Comparison of ENCODE assay signal across 11 cellular contexts in the genomic region with DNA sequence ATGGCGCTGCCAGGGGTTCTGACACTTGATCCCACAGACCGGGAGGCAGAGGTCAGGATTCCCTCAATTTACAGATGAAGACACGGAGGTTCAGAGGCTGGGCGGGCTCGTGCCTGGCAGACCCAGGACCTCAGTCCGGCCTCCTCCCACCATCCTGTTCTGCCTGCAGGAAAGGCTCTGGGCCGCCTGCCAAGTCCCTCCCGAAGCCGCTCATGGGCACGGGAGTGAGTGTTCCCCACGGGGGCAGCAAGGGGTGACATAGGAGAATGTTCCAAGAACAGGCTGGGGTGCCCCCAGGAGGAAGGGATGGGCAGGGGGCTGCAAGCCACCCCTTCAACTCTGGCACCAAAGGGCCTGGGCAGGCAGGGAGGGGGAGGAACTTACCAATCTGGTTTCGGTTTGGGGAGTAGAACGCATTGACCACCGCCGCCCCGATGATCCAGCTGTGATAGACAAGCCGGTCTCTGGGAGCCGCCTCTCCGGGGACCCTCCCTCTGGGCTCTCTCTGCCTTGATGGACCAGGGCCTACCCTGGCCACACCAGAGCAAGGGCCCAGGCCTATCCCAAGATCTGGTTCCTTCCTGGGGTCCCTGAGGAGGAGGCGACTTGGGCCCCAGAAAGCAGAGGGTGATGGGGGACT. TPM values are rescaled to one million over a fixed set of nuclear protein-coding genes. Genes with fewer than 3 reads are reported as not detected.
DNase-seq lines count a peak whose midpoint lies in the region; ATAC-seq and TF ChIP-seq lines count a peak whose summit lies in the region.
"Had no signal": no experiment of that assay in that cellular context is flagged by ENCODE, and none has a peak within 500 bp of the region (broad histone marks: within the 10 kb centered on the region; RNA-seq: fewer than 3 reads in every experiment).

No MANE protein-coding gene starts in this region.

- ATAC-seq in foreskin keratinocyte (peak; percentile 31), sciatic nerve (no peak), HG02678 (IDR thresholded peaks at IDR 0.05; ENCODE audit: unreplicated experiment) (no peak), HG03097 (IDR thresholded peaks at IDR 0.05; ENCODE audit: low FRiP score, unreplicated experiment) (no peak)
- no peak for ATAC-seq in stimulated activated naive CD8-positive, alpha-beta T cell treated with anti-CD3 and anti-CD28 coated beads, Interleukin-15, Interleukin-2, amounts not matched to agents 100 U/mL and 50 U/mL, for 24 hours

- no peak overlapping the region for H3K9ac ChIP-seq in neural progenitor cell

- DNase-seq in RPMI8226 (peak; percentile 40), foreskin keratinocyte (no peak), sciatic nerve (ENCODE audit: low spot score) (peak; percentile 72), neural progenitor cell (ENCODE audit: low spot score) (no peak)
- no peak for DNase-seq in stimulated activated naive CD8-positive, alpha-beta T cell treated with anti-CD3 and anti-CD28 coated beads, Interleukin-15, Interleukin-2, amounts not matched to agents 100 U/mL and 50 U/mL, for 24 hours
- DNase-seq: effector CD8-positive, alpha-beta T cell; naive B cell; OCI-M1 had no signal

- H3K4me3 Mint-ChIP-seq in neural progenitor cell: no peak overlapping the region
- H3K4me3 Mint-ChIP-seq: naive B cell had no signal

- H2AFZ ChIP-seq in neural progenitor cell (replicated peaks): no peak overlapping the region

- no peak overlapping the region for H3K4me2 ChIP-seq in neural progenitor cell

- H3K27me3 Mint-ChIP-seq in neural progenitor cell (ENCODE audit: insufficient read depth, low read depth): peaks cover 2% of the 10 kb centered on the region

- H3K9me3 ChIP-seq in HEK293 (ENCODE audit: control insufficient read depth, insufficient read depth, low read depth, low read length) (no peaks in the 10 kb centered on the region), neural progenitor cell (ENCODE audit: low read depth) (no peaks in the 10 kb centered on the region)

- no peaks in the 10 kb centered on the region for H3K79me2 ChIP-seq in neural progenitor cell (ENCODE audit: low read depth)

- H3K27me3 ChIP-seq in foreskin keratinocyte: no peaks in the 10 kb centered on the region
- H3K27me3 ChIP-seq in neural progenitor cell: no peaks in the 10 kb centered on the region

- H3K27ac ChIP-seq in HEK293 (ENCODE audit: extremely low read depth, low read depth, low read length) (no peak overlapping the region), foreskin keratinocyte (no peak overlapping the region), neural progenitor cell (no peak overlapping the region)

- CTCF ChIA-PET in HEK293 (lab: Yijun Ruan, JAX): no interaction called here

- H3K4me1 ChIP-seq in HEK293 (ENCODE audit: control insufficient read depth, insufficient read depth, low read length): no peaks in the 10 kb centered on the region
- no peaks in the 10 kb centered on the region for H3K4me1 ChIP-seq in foreskin keratinocyte
- no peaks in the 10 kb centered on the region for H3K4me1 ChIP-seq in neural progenitor cell

- H3F3A ChIP-seq in neural progenitor cell (ENCODE audit: low read depth): no peaks in the 10 kb centered on the region

- TF ChIP-seq CTCF in HEK293 (tag by site-specific recombination; IDR thresholded peaks at IDR 0.05): 0 out of 2 replicates have a peak, but pooled peaks have one; percentile 18
- TF ChIP-seq CTCF in foreskin keratinocyte (conservative IDR thresholded peaks at IDR 0.05): no peak
- TF ChIP-seq CTCF in neural progenitor cell (IDR thresholded peaks at IDR 0.05): no peak

- intact Hi-C loops in sciatic nerve (cut with DNase I): no loop called here

- POLR2A ChIA-PET in HEK293 (lab: Yijun Ruan, JAX): no interaction called here

- peaks cover 0 to 9% of the 10 kb centered on the region in 2 experiments; a peak in 1 of 3 replicates for H3K36me3 ChIP-seq in HEK293 (ENCODE audit: control insufficient read depth in 2 of 2, insufficient read depth in 1 of 2, low read length in 2 of 2)
- no peaks in the 10 kb centered on the region for H3K36me3 ChIP-seq in neural progenitor cell

- H4K20me1 ChIP-seq in neural progenitor cell (ENCODE audit: low read depth): no peaks in the 10 kb centered on the region

- peaks cover 3% of the 10 kb centered on the region for H3K9me3 Mint-ChIP-seq in neural progenitor cell

- H3K4me3 ChIP-seq in HEK293 (ENCODE audit: low read depth, low read length) (no peak overlapping the region), neural progenitor cell (no peak overlapping the region)

- H3K4me1 Mint-ChIP-seq in neural progenitor cell: peaks cover 3% of the 10 kb centered on the region

- no peak overlapping the region for H3K27ac Mint-ChIP-seq in neural progenitor cell
- H3K27ac Mint-ChIP-seq: naive B cell had no signal

- H3K36me3 Mint-ChIP-seq in neural progenitor cell: no peaks in the 10 kb centered on the region

TF ChIP-seq in HEK293, 187 proteins besides CTCF, POLR2A, EP300 and RAD21 (continues in another document):
- TF ChIP-seq SP3 (tag by site-specific recombination; IDR thresholded peaks at IDR 0.05) (no peak), ZNF133 (tag by site-specific recombination; IDR thresholded peaks at IDR 0.05) (no peak), ZEB2 (tag by site-specific recombination; IDR thresholded peaks at IDR 0.05) (no peak), ZNF302 (tag by site-specific recombination; IDR thresholded peaks at IDR 0.05; ENCODE audit: low read depth) (no peak), ZBTB48 (tag by site-specific recombination; IDR thresholded peaks at IDR 0.05) (no peak), ZNF248 (tag by site-specific recombination; IDR thresholded peaks at IDR 0.05) (no peak), ZNF600 (tag by site-specific recombination; IDR thresholded peaks at IDR 0.05) (peak; percentile 60), ZNF394 (tag by site-specific recombination; IDR thresholded peaks at IDR 0.05; ENCODE audit: borderline replicate concordance) (no peak), ZNF747 (tag by site-specific recombination; IDR thresholded peaks at IDR 0.05) (no peak), ZNF670 (tag by site-specific recombination; IDR thresholded peaks at IDR 0.05; ENCODE audit: low read depth) (no peak), BCL11A (tag by site-specific recombination; IDR thresholded peaks at IDR 0.05; ENCODE audit: low read depth) (no peak), KLF1 (tag by site-specific recombination; IDR thresholded peaks at IDR 0.05) (no peak), ZNF521 (tag by site-specific recombination; IDR thresholded peaks at IDR 0.05) (no peak), ZNF654 (tag by site-specific recombination; IDR thresholded peaks at IDR 0.05; ENCODE audit: low read depth) (no peak), PRDM1 (tag by site-specific recombination; IDR thresholded peaks at IDR 0.05) (no peak)
- TF ChIP-seq, protein P1, sequence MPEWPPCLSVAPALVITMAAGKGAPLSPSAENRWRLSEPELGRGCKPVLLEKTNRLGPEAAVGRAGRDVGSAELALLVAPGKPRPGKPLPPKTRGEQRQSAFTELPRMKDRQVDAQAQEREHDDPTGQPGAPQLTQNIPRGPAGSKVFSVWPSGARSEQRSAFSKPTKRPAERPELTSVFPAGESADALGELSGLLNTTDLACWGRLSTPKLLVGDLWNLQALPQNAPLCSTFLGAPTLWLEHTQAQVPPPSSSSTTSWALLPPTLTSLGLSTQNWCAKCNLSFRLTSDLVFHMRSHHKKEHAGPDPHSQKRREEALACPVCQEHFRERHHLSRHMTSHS (tag by site-specific recombination; IDR thresholded peaks at IDR 0.05): no peak
- TF ChIP-seq, protein P2, sequence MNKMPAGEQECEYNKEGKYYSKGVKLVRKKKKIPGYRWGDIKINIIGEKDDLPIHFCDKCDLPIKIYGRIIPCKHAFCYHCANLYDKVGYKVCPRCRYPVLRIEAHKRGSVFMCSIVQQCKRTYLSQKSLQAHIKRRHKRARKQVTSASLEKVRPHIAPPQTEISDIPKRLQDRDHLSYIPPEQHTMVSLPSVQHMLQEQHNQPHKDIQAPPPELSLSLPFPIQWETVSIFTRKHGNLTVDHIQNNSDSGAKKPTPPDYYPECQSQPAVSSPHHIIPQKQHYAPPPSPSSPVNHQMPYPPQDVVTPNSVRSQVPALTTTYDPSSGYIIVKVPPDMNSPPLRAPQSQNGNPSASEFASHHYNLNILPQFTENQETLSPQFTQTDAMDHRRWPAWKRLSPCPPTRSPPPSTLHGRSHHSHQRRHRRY (tag by site-specific recombination; IDR thresholded peaks at IDR 0.05): no peak
- TF ChIP-seq, protein P3, sequence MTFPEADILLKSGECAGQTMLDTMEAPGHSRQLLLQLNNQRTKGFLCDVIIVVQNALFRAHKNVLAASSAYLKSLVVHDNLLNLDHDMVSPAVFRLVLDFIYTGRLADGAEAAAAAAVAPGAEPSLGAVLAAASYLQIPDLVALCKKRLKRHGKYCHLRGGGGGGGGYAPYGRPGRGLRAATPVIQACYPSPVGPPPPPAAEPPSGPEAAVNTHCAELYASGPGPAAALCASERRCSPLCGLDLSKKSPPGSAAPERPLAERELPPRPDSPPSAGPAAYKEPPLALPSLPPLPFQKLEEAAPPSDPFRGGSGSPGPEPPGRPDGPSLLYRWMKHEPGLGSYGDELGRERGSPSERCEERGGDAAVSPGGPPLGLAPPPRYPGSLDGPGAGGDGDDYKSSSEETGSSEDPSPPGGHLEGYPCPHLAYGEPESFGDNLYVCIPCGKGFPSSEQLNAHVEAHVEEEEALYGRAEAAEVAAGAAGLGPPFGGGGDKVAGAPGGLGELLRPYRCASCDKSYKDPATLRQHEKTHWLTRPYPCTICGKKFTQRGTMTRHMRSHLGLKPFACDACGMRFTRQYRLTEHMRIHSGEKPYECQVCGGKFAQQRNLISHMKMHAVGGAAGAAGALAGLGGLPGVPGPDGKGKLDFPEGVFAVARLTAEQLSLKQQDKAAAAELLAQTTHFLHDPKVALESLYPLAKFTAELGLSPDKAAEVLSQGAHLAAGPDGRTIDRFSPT (tag by site-specific recombination; IDR thresholded peaks at IDR 0.05): no peak

RNA-seq across cellular contexts. Expression of a gene that starts 7.5 kb away (rescaled TPM):
- total RNA-seq in foreskin keratinocyte: 22.4 and 25.2 TPM in 2 replicates
- 24.6 and 26.4 TPM in 2 replicates for polyA plus RNA-seq in foreskin keratinocyte
- total RNA-seq in sciatic nerve: 23.9 TPM
- 10.0 and 29.6 TPM in 2 replicates for total RNA-seq in neural progenitor cell (ENCODE audit: low replicate concordance)

RNA-seq across cellular contexts. Expression of a gene that starts 38.0 kb away (rescaled TPM):
- 11.4 and 13.0 TPM in 2 replicates for total RNA-seq in foreskin keratinocyte
- 16.4 and 18.0 TPM in 2 replicates for polyA plus RNA-seq in foreskin keratinocyte
- 73.3 TPM for total RNA-seq in sciatic nerve
- 0.65 TPM in 1 of 2 replicates, not detected in the other for total RNA-seq in neural progenitor cell (ENCODE audit: low replicate concordance)

RNA-seq across cellular contexts. Expression of a gene that starts 38.7 kb away (rescaled TPM):
- 0.20 TPM in 1 of 2 replicates, not detected in the other for total RNA-seq in foreskin keratinocyte
- 0.29 and 0.56 TPM in 2 replicates for polyA plus RNA-seq in foreskin keratinocyte
- 1.7 TPM for total RNA-seq in sciatic nerve
- 0.19 and 0.31 TPM in 2 replicates for total RNA-seq in neural progenitor cell (ENCODE audit: low replicate concordance)

Comparison
In these comparisons a context has a peak if more than half of its experiments do, and no peak if none do; other contexts are left out.
1. DNase-seq: peak in RPMI8226 (single experiment) and sciatic nerve (single experiment); none in foreskin keratinocyte (0 of 2), neural progenitor cell (single experiment) and stimulated activated naive CD8-positive, alpha-beta T cell treated with anti-CD3 and anti-CD28 coated beads, Interleukin-15, Interleukin-2, amounts not matched to agents 100 U/mL and 50 U/mL, for 24 hours (single experiment).